In the genomic region with DNA sequence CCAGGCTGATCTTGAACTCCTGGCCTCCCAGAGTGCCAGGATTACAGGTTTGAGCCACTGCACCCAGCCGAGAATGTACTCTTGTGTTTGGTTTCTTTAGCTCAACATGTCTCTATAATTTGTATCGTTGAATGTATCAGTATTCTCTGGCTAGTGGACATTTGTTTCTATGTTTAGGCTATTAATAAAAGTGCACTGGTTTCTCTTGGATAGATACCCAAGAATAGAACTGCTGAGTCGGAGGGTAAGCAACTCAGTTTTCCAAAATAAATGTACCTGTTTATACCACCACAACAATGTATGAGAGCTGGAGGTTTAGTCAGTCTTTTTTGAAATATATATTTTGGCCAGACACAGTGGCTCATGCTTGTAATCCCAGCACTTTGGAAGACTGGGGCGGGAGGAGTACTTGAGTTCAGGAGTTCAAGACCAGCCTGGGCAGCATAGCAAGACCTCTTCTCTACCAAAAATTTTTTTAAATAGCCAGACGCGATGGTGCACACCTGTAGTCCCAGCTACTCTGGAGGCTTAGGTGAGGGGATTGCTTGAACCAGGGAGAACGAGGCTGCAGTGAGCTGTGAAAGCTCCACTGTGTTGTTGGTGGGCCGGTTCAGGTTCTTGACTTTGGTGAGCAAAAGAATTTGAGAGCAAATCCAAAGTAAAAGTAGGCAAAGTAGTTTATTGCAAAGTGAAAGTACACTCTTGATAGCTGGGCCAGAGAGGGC, we compare ENCODE assay signal across 13 cellular contexts. TPM values are rescaled to one million over a fixed set of nuclear protein-coding genes. Genes with fewer than 3 reads are reported as not detected.
A peak's percentile ranks its signal among the peaks of the same experiment; 100 is the strongest.
DNase-seq lines count a peak whose midpoint lies in the region; ATAC-seq and TF ChIP-seq lines count a peak whose summit lies in the region.
"Had no signal": no experiment of that assay in that cellular context is flagged by ENCODE, and none has a peak within 500 bp of the region (broad histone marks: within the 10 kb centered on the region; RNA-seq: fewer than 3 reads in every experiment).

No MANE protein-coding gene starts in this region.

- H3K79me2 ChIP-seq in Karpas-422 (ENCODE audit: low read length), result no peaks in the 10 kb centered on the region

- H3K4me1 Mint-ChIP-seq in T-helper 2 cell treated with Interferon-gamma antibody and Interleukin-4, amounts not matched to agents 5 μg/mL and 100 μg/mL, for 36 hours (ENCODE audit: low read depth), result peaks cover 23% of the 10 kb centered on the region
- H3K4me1 Mint-ChIP-seq in activated T-helper 1 cell treated with anti-CD3 and anti-CD28 coated beads, Interleukin-12 subunit alpha, Interleukin-12 subunit beta, Interleukin-2, Interleukin-4 antibody, amounts not matched to agents 30 ng/mL and 10 ng/mL and 1 ng/mL, durations not matched to agents 14 hours and 24 hours and 36 hours (ENCODE audit: low read depth), result peaks cover 20% of the 10 kb centered on the region

- no peaks in the 10 kb centered on the region for H3K27me3 Mint-ChIP-seq in T-helper 2 cell treated with Interferon-gamma antibody and Interleukin-4, amounts not matched to agents 5 μg/mL and 100 μg/mL, for 36 hours (ENCODE audit: low read depth)
- no peaks in the 10 kb centered on the region for H3K27me3 Mint-ChIP-seq in activated T-helper 1 cell treated with anti-CD3 and anti-CD28 coated beads, Interleukin-12 subunit alpha, Interleukin-12 subunit beta, Interleukin-2, Interleukin-4 antibody, amounts not matched to agents 30 ng/mL and 10 ng/mL and 1 ng/mL, durations not matched to agents 14 hours and 24 hours and 36 hours (ENCODE audit: insufficient read depth)

- H3K9me2 ChIP-seq in Karpas-422 (replicated peaks; ENCODE audit: insufficient read depth, low read length), result no peaks in the 10 kb centered on the region

- ATAC-seq in HG03571 (IDR thresholded peaks at IDR 0.05; ENCODE audit: unreplicated experiment), result no peak

- H3K36me3 Mint-ChIP-seq in T-helper 2 cell treated with Interferon-gamma antibody and Interleukin-4, amounts not matched to agents 5 μg/mL and 100 μg/mL, for 36 hours (ENCODE audit: low read depth), result peaks cover 26% of the 10 kb centered on the region
- H3K36me3 Mint-ChIP-seq in activated T-helper 1 cell treated with anti-CD3 and anti-CD28 coated beads, Interleukin-12 subunit alpha, Interleukin-12 subunit beta, Interleukin-2, Interleukin-4 antibody, amounts not matched to agents 30 ng/mL and 10 ng/mL and 1 ng/mL, durations not matched to agents 14 hours and 24 hours and 36 hours (ENCODE audit: low read depth), result peaks cover 17% of the 10 kb centered on the region

- H3K9me3 ChIP-seq in neutrophil (no peaks in the 10 kb centered on the region), suprapubic skin (no peaks in the 10 kb centered on the region), Karpas-422 (ENCODE audit: low read length) (no peaks in the 10 kb centered on the region)
- H3K9me3 ChIP-seq: testis had no signal

- intact Hi-C loops in activated T-helper 1 cell treated with anti-CD3 and anti-CD28 coated beads, Interleukin-12 subunit alpha, Interleukin-12 subunit beta, Interleukin-2, Interleukin-4 antibody, amounts not matched to agents 30 ng/mL and 10 ng/mL and 1 ng/mL, durations not matched to agents 14 hours and 24 hours and 36 hours (cut with micrococcal nuclease), result loop anchor here (1.0 kb wide), 1 partner anchor 30 kb away; no protein-coding TSS in a partner anchor

- H3K36me3 ChIP-seq in neutrophil (peaks cover 13% of the 10 kb centered on the region), suprapubic skin (peaks cover 10% of the 10 kb centered on the region), Karpas-422 (ENCODE audit: insufficient read depth, low read length) (peaks cover 13% of the 10 kb centered on the region)

- H3K27me3 ChIP-seq in neutrophil (no peaks in the 10 kb centered on the region), suprapubic skin (no peaks in the 10 kb centered on the region), Karpas-422 (ENCODE audit: low read length) (no peaks in the 10 kb centered on the region)
- H3K27me3 ChIP-seq: testis had no signal

- TF ChIP-seq POLR2A in suprapubic skin (IDR thresholded peaks at IDR 0.05), result no peak

- no peak for DNase-seq in T-helper 2 cell treated with Interferon-gamma antibody and Interleukin-4, amounts not matched to agents 5 μg/mL and 100 μg/mL, for 36 hours (ENCODE audit: low spot score)
- no peak for DNase-seq in T-helper 2 cell
- no peak for DNase-seq in activated T-helper 1 cell treated with anti-CD3 and anti-CD28 coated beads, Interleukin-12 subunit alpha, Interleukin-12 subunit beta, Interleukin-2, Interleukin-4 antibody, amounts not matched to agents 30 ng/mL and 10 ng/mL and 1 ng/mL, durations not matched to agents 14 hours and 24 hours and 36 hours (ENCODE audit: low spot score)
- no peak for DNase-seq in suprapubic skin (ENCODE audit: low spot score in 2 of 2)
- DNase-seq in Karpas-422, result no peak
- DNase-seq: 8988T, NCI-H2029 treated with DMSO at 0.1 percent for 48 hours, NCI-H69, testis, WERI-Rb-1 had no signal

- no peak overlapping the region for H3K9ac ChIP-seq in Karpas-422 (ENCODE audit: low read length)

- no peak overlapping the region for H2AFZ ChIP-seq in Karpas-422 (ENCODE audit: low read length)

- peak overlapping the region; percentile 80 for H3K27ac ChIP-seq in neutrophil
- H3K27ac ChIP-seq in suprapubic skin, result no peak overlapping the region
- no peak overlapping the region for H3K27ac ChIP-seq in Karpas-422 (ENCODE audit: low read length)
- H3K27ac ChIP-seq: testis, WERI-Rb-1 had no signal

- no peaks in the 10 kb centered on the region for H4K20me1 ChIP-seq in Karpas-422 (ENCODE audit: insufficient read depth, low read depth, low read length)

- H3K9me3 Mint-ChIP-seq in T-helper 2 cell treated with Interferon-gamma antibody and Interleukin-4, amounts not matched to agents 5 μg/mL and 100 μg/mL, for 36 hours, result no peaks in the 10 kb centered on the region
- no peaks in the 10 kb centered on the region for H3K9me3 Mint-ChIP-seq in activated T-helper 1 cell treated with anti-CD3 and anti-CD28 coated beads, Interleukin-12 subunit alpha, Interleukin-12 subunit beta, Interleukin-2, Interleukin-4 antibody, amounts not matched to agents 30 ng/mL and 10 ng/mL and 1 ng/mL, durations not matched to agents 14 hours and 24 hours and 36 hours

- TF ChIP-seq CTCF in neutrophil (IDR thresholded peaks at IDR 0.05) (no peak), suprapubic skin (IDR thresholded peaks at IDR 0.05) (no peak)

- peak overlapping the region; percentile 79 for H3K4me3 Mint-ChIP-seq in T-helper 2 cell treated with Interferon-gamma antibody and Interleukin-4, amounts not matched to agents 5 μg/mL and 100 μg/mL, for 36 hours
- H3K4me3 Mint-ChIP-seq in activated T-helper 1 cell treated with anti-CD3 and anti-CD28 coated beads, Interleukin-12 subunit alpha, Interleukin-12 subunit beta, Interleukin-2, Interleukin-4 antibody, amounts not matched to agents 30 ng/mL and 10 ng/mL and 1 ng/mL, durations not matched to agents 14 hours and 24 hours and 36 hours, result peak overlapping the region; percentile 59

- H3K4me3 ChIP-seq in GM08714 (ENCODE audit: low read length), result peak overlapping the region; percentile 32; the same call in 1 of the 2 replicates
- H3K4me3 ChIP-seq in neutrophil (ENCODE audit: low read depth in 1 of 2, low read length in 1 of 2), result peak overlapping the region; percentile 4 to 42
- no peak overlapping the region for H3K4me3 ChIP-seq in suprapubic skin
- no peak overlapping the region for H3K4me3 ChIP-seq in Karpas-422 (ENCODE audit: low read length)
- H3K4me3 ChIP-seq: testis had no signal

- H3K4me2 ChIP-seq in Karpas-422 (ENCODE audit: low read depth, low read length, poor library complexity, severe bottlenecking), result no peak overlapping the region

- TF ChIP-seq EP300 in suprapubic skin (IDR thresholded peaks at IDR 0.05), result no peak

- WGBS in suprapubic skin, result 93% methylated on average over 8 of the region's 8 CpGs

- H3K4me1 ChIP-seq in neutrophil (ENCODE audit: control insufficient read depth in 1 of 2, insufficient read depth in 1 of 2, low read depth in 1 of 2, low read length in 1 of 2) (peaks cover 52 to 57% of the 10 kb centered on the region in 2 experiments), suprapubic skin (no peaks in the 10 kb centered on the region), Karpas-422 (ENCODE audit: low read length) (no peaks in the 10 kb centered on the region)
- H3K4me1 ChIP-seq: testis had no signal

- H3K27ac Mint-ChIP-seq in T-helper 2 cell treated with Interferon-gamma antibody and Interleukin-4, amounts not matched to agents 5 μg/mL and 100 μg/mL, for 36 hours, result peak overlapping the region; percentile 52
- no peak overlapping the region for H3K27ac Mint-ChIP-seq in activated T-helper 1 cell treated with anti-CD3 and anti-CD28 coated beads, Interleukin-12 subunit alpha, Interleukin-12 subunit beta, Interleukin-2, Interleukin-4 antibody, amounts not matched to agents 30 ng/mL and 10 ng/mL and 1 ng/mL, durations not matched to agents 14 hours and 24 hours and 36 hours

RNA-seq across cellular contexts. Expression of gene IVD, which starts 7.7 kb away (rescaled TPM):
- total RNA-seq in activated T-helper 1 cell treated with anti-CD3 and anti-CD28 coated beads, Interleukin-12 subunit alpha, Interleukin-12 subunit beta, Interleukin-2, Interleukin-4 antibody, amounts not matched to agents 30 ng/mL and 10 ng/mL and 1 ng/mL, durations not matched to agents 14 hours and 24 hours and 36 hours, result 59.6 and 65.2 TPM in 2 replicates
- total RNA-seq in suprapubic skin, result 10 to 100 TPM in 2 of 4 donors, 1 to 10 TPM in 2; 7.7 to 18.3 (median 13.3) TPM
- total RNA-seq in Karpas-422 (2014; rRNA removed; shearing (Covaris generic); ENCODE audit: low replicate concordance), result 38.1 and 56.4 TPM in 2 replicates

RNA-seq across cellular contexts. Expression of gene KNSTRN, which starts 15.3 kb away (rescaled TPM):
- 48.4 and 52.1 TPM in 2 replicates for total RNA-seq in activated T-helper 1 cell treated with anti-CD3 and anti-CD28 coated beads, Interleukin-12 subunit alpha, Interleukin-12 subunit beta, Interleukin-2, Interleukin-4 antibody, amounts not matched to agents 30 ng/mL and 10 ng/mL and 1 ng/mL, durations not matched to agents 14 hours and 24 hours and 36 hours
- total RNA-seq in suprapubic skin, result 10 to 100 TPM; 13.5 to 24.3 (median 18.9) TPM
- total RNA-seq in Karpas-422 (2014; rRNA removed; shearing (Covaris generic); ENCODE audit: low replicate concordance), result 34.5 and 43.1 TPM in 2 replicates

RNA-seq across cellular contexts. Expression of gene DISP2, which starts 39.8 kb away (rescaled TPM):
- total RNA-seq in activated T-helper 1 cell treated with anti-CD3 and anti-CD28 coated beads, Interleukin-12 subunit alpha, Interleukin-12 subunit beta, Interleukin-2, Interleukin-4 antibody, amounts not matched to agents 30 ng/mL and 10 ng/mL and 1 ng/mL, durations not matched to agents 14 hours and 24 hours and 36 hours, result 0.02 and 0.54 TPM in 2 replicates
- under 1 TPM in 3 of 4 donors, not detected in 1; 0.04 to 0.21 (median 0.05) TPM for total RNA-seq in suprapubic skin
- total RNA-seq in Karpas-422 (2014; rRNA removed; shearing (Covaris generic); ENCODE audit: low replicate concordance), result 0.07 and 2.6 TPM in 2 replicates

RNA-seq across cellular contexts. Expression of gene BAHD1, which starts 42.9 kb away (rescaled TPM):
- 26.5 and 26.9 TPM in 2 replicates for total RNA-seq in activated T-helper 1 cell treated with anti-CD3 and anti-CD28 coated beads, Interleukin-12 subunit alpha, Interleukin-12 subunit beta, Interleukin-2, Interleukin-4 antibody, amounts not matched to agents 30 ng/mL and 10 ng/mL and 1 ng/mL, durations not matched to agents 14 hours and 24 hours and 36 hours
- total RNA-seq in suprapubic skin, result 10 to 100 TPM; 16.8 to 24.6 (median 19.2) TPM
- 10.3 and 15.4 TPM in 2 replicates for total RNA-seq in Karpas-422 (2014; rRNA removed; shearing (Covaris generic); ENCODE audit: low replicate concordance)

RNA-seq across cellular contexts. Expression of gene PHGR1, which starts 47.0 kb away (rescaled TPM):
- total RNA-seq in activated T-helper 1 cell treated with anti-CD3 and anti-CD28 coated beads, Interleukin-12 subunit alpha, Interleukin-12 subunit beta, Interleukin-2, Interleukin-4 antibody, amounts not matched to agents 30 ng/mL and 10 ng/mL and 1 ng/mL, durations not matched to agents 14 hours and 24 hours and 36 hours, result not detected in 2 replicates
- total RNA-seq in suprapubic skin, result not detected
- not detected in 2 replicates for total RNA-seq in Karpas-422 (2014; rRNA removed; shearing (Covaris generic); ENCODE audit: low replicate concordance)
- total RNA-seq: testis had no signal

Comparison
In these comparisons a context has a peak if more than half of its experiments do, and no peak if none do; other contexts are left out.
1. H3K4me3 ChIP-seq: peak in GM08714 (single experiment) and neutrophil (2 of 2); none in suprapubic skin (single experiment) and Karpas-422 (single experiment).